ENCODE assay signal across 8 cellular contexts in genomic region chr11:72015511-72016061, GRCh38. TPM values are rescaled to one million over a fixed set of nuclear protein-coding genes. Genes with fewer than 3 reads are reported as not detected.
DNase-seq lines count a peak whose midpoint lies in the region; ATAC-seq and TF ChIP-seq lines count a peak whose summit lies in the region.

No MANE protein-coding gene starts in this region.

- no peaks in the 10 kb centered on the region for H3K9me2 ChIP-seq in hepatocyte (replicated peaks; ENCODE audit: insufficient read depth)

- peak; percentile 36 for TF ChIP-seq CTCF in left ventricle myocardium inferior (IDR thresholded peaks at IDR 0.05; ENCODE audit: borderline replicate concordance)
- TF ChIP-seq CTCF in right atrium auricular region (IDR thresholded peaks at IDR 0.05), result peak in 1 of 2 donors; percentile 37
- TF ChIP-seq CTCF in hepatocyte (IDR thresholded peaks at IDR 0.05; ENCODE audit: poor library complexity), result peak; percentile 26

- no peak overlapping the region for H3K4me3 ChIP-seq in left ventricle myocardium inferior
- H3K4me3 ChIP-seq in right atrium auricular region, result no peak overlapping the region
- H3K4me3 ChIP-seq in hepatocyte, result no peak overlapping the region

- peak; percentile 30 for ATAC-seq in SK-N-SH treated with all-trans-retinoic acid at 6 μM for 48 hours
- ATAC-seq in GM19467 (IDR thresholded peaks at IDR 0.05; ENCODE audit: unreplicated experiment), result no peak
- ATAC-seq in GM19455 (IDR thresholded peaks at IDR 0.05; ENCODE audit: unreplicated experiment), result no peak

- no peak overlapping the region for H3K4me2 ChIP-seq in hepatocyte

- H3K79me2 ChIP-seq in hepatocyte, result peaks cover 8% of the 10 kb centered on the region

- H3K36me3 ChIP-seq in left ventricle myocardium inferior (peaks cover 100% of the 10 kb centered on the region), right atrium auricular region (peaks cover 100% of the 10 kb centered on the region), hepatocyte (replicated peaks; ENCODE audit: insufficient read depth, low read depth) (no peaks in the 10 kb centered on the region)

- H3K9me3 ChIP-seq in left ventricle myocardium inferior (replicated peaks) (no peaks in the 10 kb centered on the region), right atrium auricular region (no peaks in the 10 kb centered on the region), hepatocyte (ENCODE audit: low read depth) (no peaks in the 10 kb centered on the region)

- intact Hi-C loops in left ventricle myocardium inferior (cut with micrococcal nuclease), result no loop called here

- H3K27me3 ChIP-seq in left ventricle myocardium inferior (ENCODE audit: low read depth), result no peaks in the 10 kb centered on the region
- H3K27me3 ChIP-seq in right atrium auricular region, result no peaks in the 10 kb centered on the region
- H3K27me3 ChIP-seq in hepatocyte, result no peaks in the 10 kb centered on the region

- H3K4me1 ChIP-seq in left ventricle myocardium inferior (peaks cover 50% of the 10 kb centered on the region), right atrium auricular region (peaks cover 0 to 49% of the 10 kb centered on the region in 2 donors), hepatocyte (ENCODE audit: insufficient read depth) (no peaks in the 10 kb centered on the region)

- H2AFZ ChIP-seq in hepatocyte, result no peak overlapping the region

- H3K27ac ChIP-seq in left ventricle myocardium inferior (replicated peaks), result peak overlapping the region; percentile 19
- no peak overlapping the region for H3K27ac ChIP-seq in right atrium auricular region
- no peak overlapping the region for H3K27ac ChIP-seq in hepatocyte

- WGBS in hepatocyte (ENCODE audit: low lambda C conversion rate, missing lambda C conversion rate), result 96% methylated on average over 10 of the region's 10 CpGs

- peaks cover 24% of the 10 kb centered on the region for H4K20me1 ChIP-seq in hepatocyte (ENCODE audit: insufficient read depth, poor library complexity, severe bottlenecking)

- no peak for DNase-seq in left ventricle myocardium inferior
- no peak for DNase-seq in right atrium auricular region (ENCODE audit: low spot score)
- peak; percentile 44 for DNase-seq in hepatocyte (ENCODE audit: low spot score)
- DNase-seq in activated gamma-delta T cell (lab: John Stamatoyannopoulos, UW), result no peak
- DNase-seq in amniotic stem cell (lab: John Stamatoyannopoulos, UW), result no peak

TF ChIP-seq in SK-N-SH treated with all-trans-retinoic acid at 6 μM for 48 hours, 23 proteins besides CTCF, POLR2A, EP300 and RAD21:
- TF ChIP-seq TOX (CRISPR knock-in tag; IDR thresholded peaks at IDR 0.05; ENCODE audit: borderline replicate concordance), result no peak
- TF ChIP-seq CSDC2 (CRISPR knock-in tag; IDR thresholded peaks at IDR 0.05), result no peak
- no peak for TF ChIP-seq PPARA (CRISPR knock-in tag; IDR thresholded peaks at IDR 0.05; ENCODE audit: borderline replicate concordance)
- TF ChIP-seq CREB5 (CRISPR knock-in tag; IDR thresholded peaks at IDR 0.05; ENCODE audit: low read depth), result no peak
- TF ChIP-seq RARB (CRISPR knock-in tag; IDR thresholded peaks at IDR 0.05), result no peak
- no peak for TF ChIP-seq ISL1 (CRISPR knock-in tag; IDR thresholded peaks at IDR 0.05)
- no peak for TF ChIP-seq ZC3H10 (CRISPR knock-in tag; IDR thresholded peaks at IDR 0.05)
- TF ChIP-seq GLIS3 (CRISPR knock-in tag; IDR thresholded peaks at IDR 0.05), result no peak
- TF ChIP-seq PATZ1 (CRISPR knock-in tag; IDR thresholded peaks at IDR 0.05; ENCODE audit: borderline replicate concordance), result no peak
- no peak for TF ChIP-seq ZNF565 (CRISPR knock-in tag; conservative IDR thresholded peaks at IDR 0.05; ENCODE audit: low read depth)
- TF ChIP-seq ZFP3 (CRISPR knock-in tag; IDR thresholded peaks at IDR 0.05), result no peak
- TF ChIP-seq ARNTL (CRISPR knock-in tag; IDR thresholded peaks at IDR 0.05; ENCODE audit: borderline replicate concordance, low read depth), result no peak
- no peak for TF ChIP-seq OSR1 (CRISPR knock-in tag; IDR thresholded peaks at IDR 0.05)
- no peak for TF ChIP-seq ZNF8 (CRISPR knock-in tag; IDR thresholded peaks at IDR 0.05)
- no peak for TF ChIP-seq ZNF70 (CRISPR knock-in tag; IDR thresholded peaks at IDR 0.05)
- TF ChIP-seq BACH2 (CRISPR knock-in tag; IDR thresholded peaks at IDR 0.05; ENCODE audit: borderline replicate concordance), result no peak
- no peak for TF ChIP-seq TCF4 (CRISPR knock-in tag; IDR thresholded peaks at IDR 0.05; ENCODE audit: borderline replicate concordance)
- no peak for TF ChIP-seq POU6F1 (CRISPR knock-in tag; IDR thresholded peaks at IDR 0.05; ENCODE audit: borderline replicate concordance, low read depth)

RNA-seq across cellular contexts. Expression of gene IL18BP, which starts 16.9 kb away (rescaled TPM):
- total RNA-seq in left ventricle myocardium inferior (4.9 TPM), right atrium auricular region (1 to 10 TPM in 1 of 2 donors, under 1 TPM in 1; 0.59 to 3.0 TPM), hepatocyte (2.4 and 2.8 TPM in 2 replicates)
- 2.2 and 2.6 TPM in 2 replicates for polyA plus RNA-seq in hepatocyte
